In the genomic region with DNA sequence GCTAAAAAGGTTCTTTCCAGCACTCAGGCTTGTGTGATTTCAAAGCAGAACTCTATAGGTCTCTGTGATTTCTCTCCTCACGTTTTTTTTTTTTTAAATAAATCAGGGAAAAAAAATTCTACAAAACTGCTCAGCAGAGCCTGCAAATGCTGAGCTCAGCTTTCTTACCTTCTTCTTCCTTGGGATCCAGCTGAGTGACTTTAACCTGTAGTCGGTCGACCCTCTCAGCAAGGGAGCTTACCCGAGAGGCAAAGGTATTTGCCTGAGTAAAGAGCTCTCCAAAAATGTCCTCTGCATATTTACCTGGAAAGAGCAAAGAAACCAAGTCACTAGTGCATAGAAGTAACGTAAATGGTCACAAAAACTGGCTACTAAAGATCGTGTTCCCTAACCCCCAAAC, we compare ENCODE assay signal across 9 cellular contexts. TPM values are rescaled to one million over a fixed set of nuclear protein-coding genes. Genes with fewer than 3 reads are reported as not detected.
DNase-seq lines count a peak whose midpoint lies in the region.
"Had no signal": no experiment of that assay in that cellular context is flagged by ENCODE, and none has a peak within 500 bp of the region (broad histone marks: within the 10 kb centered on the region; RNA-seq: fewer than 3 reads in every experiment).

No MANE protein-coding gene starts in this region.

- no peaks in the 10 kb centered on the region for H3K9me3 Mint-ChIP-seq in T-helper 1 cell treated with Interleukin-12 subunit alpha and Interleukin-12 subunit beta and Interleukin-4 antibody, amounts not matched to agents 30 μg/mL and 1 μg/mL, for 36 hours
- no peaks in the 10 kb centered on the region for H3K9me3 Mint-ChIP-seq in activated CD4-positive, alpha-beta memory T cell treated with anti-CD3 and anti-CD28 coated beads for 36 hours

- CTCF ChIA-PET in activated CD4-positive, alpha-beta memory T cell treated with anti-CD3 and anti-CD28 coated beads for 36 hours (lab: Charles Lee), result interaction anchor here (0.8 to 3.9 kb wide), 9 partner anchors 12 to 244 kb away, joined by 3 to 26 read pairs (median 4); a partner anchor contains a TSS

- POLR2A ChIA-PET in activated CD4-positive, alpha-beta memory T cell treated with anti-CD3 and anti-CD28 coated beads for 36 hours (lab: Charles Lee), result interaction anchor here (0.7 to 1.2 kb wide), 7 partner anchors 9 to 123 kb away, joined by 3 to 5 read pairs (median 3); a partner anchor contains a TSS

- H3K4me3 Mint-ChIP-seq in T-helper 1 cell treated with Interleukin-12 subunit alpha and Interleukin-12 subunit beta and Interleukin-4 antibody, amounts not matched to agents 30 μg/mL and 1 μg/mL, for 36 hours, result peak overlapping the region; percentile 33
- H3K4me3 Mint-ChIP-seq in activated CD4-positive, alpha-beta memory T cell treated with anti-CD3 and anti-CD28 coated beads for 36 hours, result peak overlapping the region; percentile 27

- H3K4me1 Mint-ChIP-seq in T-helper 1 cell treated with Interleukin-12 subunit alpha and Interleukin-12 subunit beta and Interleukin-4 antibody, amounts not matched to agents 30 μg/mL and 1 μg/mL, for 36 hours (ENCODE audit: low read depth), result peaks cover 36% of the 10 kb centered on the region
- H3K4me1 Mint-ChIP-seq in activated CD4-positive, alpha-beta memory T cell treated with anti-CD3 and anti-CD28 coated beads for 36 hours (ENCODE audit: low read depth), result peaks cover 51% of the 10 kb centered on the region

- H3K27ac ChIP-seq in iPS-18a (ENCODE audit: low read length) (no peak overlapping the region), subcutaneous abdominal adipose tissue (ENCODE audit: low read depth, low read length) (peak overlapping the region; percentile 79)
- H3K27ac ChIP-seq: 22Rv1 had no signal

- no peaks in the 10 kb centered on the region for H3K27me3 Mint-ChIP-seq in T-helper 1 cell treated with Interleukin-12 subunit alpha and Interleukin-12 subunit beta and Interleukin-4 antibody, amounts not matched to agents 30 μg/mL and 1 μg/mL, for 36 hours (ENCODE audit: low read depth)
- no peaks in the 10 kb centered on the region for H3K27me3 Mint-ChIP-seq in activated CD4-positive, alpha-beta memory T cell treated with anti-CD3 and anti-CD28 coated beads for 36 hours

- H3K36me3 Mint-ChIP-seq in T-helper 1 cell treated with Interleukin-12 subunit alpha and Interleukin-12 subunit beta and Interleukin-4 antibody, amounts not matched to agents 30 μg/mL and 1 μg/mL, for 36 hours (ENCODE audit: low read depth), result peaks cover 47% of the 10 kb centered on the region
- H3K36me3 Mint-ChIP-seq in activated CD4-positive, alpha-beta memory T cell treated with anti-CD3 and anti-CD28 coated beads for 36 hours, result peaks cover 35% of the 10 kb centered on the region

- H3K9ac ChIP-seq in iPS-18a (ENCODE audit: low read length) (peak overlapping the region; percentile 24), subcutaneous abdominal adipose tissue (ENCODE audit: low read length in 5 of 5) (peak overlapping the region in 4 of 5 donors; percentile 31 to 62 (median 52))

- no peaks in the 10 kb centered on the region for H3K9me3 ChIP-seq in iPS-18a (ENCODE audit: control insufficient read depth, low read depth, low read length)
- H3K9me3 ChIP-seq in subcutaneous abdominal adipose tissue (ENCODE audit: control insufficient read depth in 5 of 5, low read length in 5 of 5), result no peaks in the 10 kb centered on the region

- H3K27me3 ChIP-seq in iPS-18a (ENCODE audit: control insufficient read depth, insufficient read depth, low read length) (no peaks in the 10 kb centered on the region), subcutaneous abdominal adipose tissue (ENCODE audit: control insufficient read depth in 5 of 5, insufficient read depth in 4 of 5, low read length in 5 of 5) (no peaks in the 10 kb centered on the region)

- H3K4me1 ChIP-seq in iPS-18a (ENCODE audit: control insufficient read depth, low read depth, low read length), result peaks cover 24% of the 10 kb centered on the region
- H3K4me1 ChIP-seq in subcutaneous abdominal adipose tissue (ENCODE audit: control insufficient read depth in 5 of 5, insufficient read depth in 5 of 5, low read length in 5 of 5), result peaks cover 8 to 69% (median 62%) of the 10 kb centered on the region in 5 donors

- H3K36me3 ChIP-seq in iPS-18a (ENCODE audit: control insufficient read depth, low read depth, low read length) (peaks cover 35% of the 10 kb centered on the region), subcutaneous abdominal adipose tissue (ENCODE audit: control insufficient read depth in 5 of 5, insufficient read depth in 5 of 5, low read length in 5 of 5) (peaks cover 22 to 48% (median 40%) of the 10 kb centered on the region in 5 donors)

- peak overlapping the region; percentile 85 for H3K27ac Mint-ChIP-seq in T-helper 1 cell treated with Interleukin-12 subunit alpha and Interleukin-12 subunit beta and Interleukin-4 antibody, amounts not matched to agents 30 μg/mL and 1 μg/mL, for 36 hours
- H3K27ac Mint-ChIP-seq in activated CD4-positive, alpha-beta memory T cell treated with anti-CD3 and anti-CD28 coated beads for 36 hours, result peak overlapping the region; percentile 88

- intact Hi-C loops in activated CD4-positive, alpha-beta memory T cell treated with anti-CD3 and anti-CD28 coated beads for 36 hours (cut with micrococcal nuclease), result loop anchor here (1.0 to 5.0 kb wide), 6 partner anchors 27 to 184 kb away; a partner anchor contains a TSS

- DNase-seq in T-helper 1 cell, result no peak
- DNase-seq in activated CD4-positive, alpha-beta memory T cell treated with anti-CD3 and anti-CD28 coated beads for 36 hours, result no peak
- no peak for DNase-seq in DMS53 (lab: John Stamatoyannopoulos, UW)
- no peak for DNase-seq in NCI-H2171 treated with DMSO at 0.1 percent for 48 hours (lab: John Stamatoyannopoulos, UW)
- DNase-seq in ecto neural progenitor cell (ENCODE audit: low spot score), result no peak

- H3K4me3 ChIP-seq in iPS-18a (ENCODE audit: low read length) (peak overlapping the region; percentile 2), subcutaneous abdominal adipose tissue (ENCODE audit: low read depth in 1 of 5, low read length in 5 of 5) (no peak overlapping the region)

RNA-seq across cellular contexts. Expression of a gene that starts 26.4 kb away (rescaled TPM):
- 1 to 10 TPM; 1.3 to 1.5 TPM for total RNA-seq in activated CD4-positive, alpha-beta memory T cell treated with anti-CD3 and anti-CD28 coated beads for 36 hours

RNA-seq across cellular contexts. Expression of a gene that starts 35.7 kb away (rescaled TPM):
- not detected for total RNA-seq in activated CD4-positive, alpha-beta memory T cell treated with anti-CD3 and anti-CD28 coated beads for 36 hours

RNA-seq across cellular contexts. Expression of a gene that starts 44.2 kb away (rescaled TPM):
- not detected for total RNA-seq in activated CD4-positive, alpha-beta memory T cell treated with anti-CD3 and anti-CD28 coated beads for 36 hours

RNA-seq across cellular contexts. Expression of a gene that starts 52.0 kb away (rescaled TPM):
- 1 to 10 TPM; 8.2 to 9.7 TPM for total RNA-seq in activated CD4-positive, alpha-beta memory T cell treated with anti-CD3 and anti-CD28 coated beads for 36 hours
